ENCODE assay signal across 24 cellular contexts in genomic region chr10:95840681-95841080, GRCh38.
DNase-seq lines count a peak whose midpoint lies in the region; ATAC-seq and TF ChIP-seq lines count a peak whose summit lies in the region.
"Had no signal": no experiment of that assay in that cellular context is flagged by ENCODE, and none has a peak within 500 bp of the region (broad histone marks: within the 10 kb centered on the region; RNA-seq: fewer than 3 reads in every experiment).

No MANE protein-coding gene starts in this region.

- H3K79me2 ChIP-seq in OCI-LY3 (ENCODE audit: low read length), result peaks cover 13% of the 10 kb centered on the region

- no peak for ATAC-seq in GM19328 (IDR thresholded peaks at IDR 0.05; ENCODE audit: unreplicated experiment)
- no peak for ATAC-seq in GM21423 (IDR thresholded peaks at IDR 0.05; ENCODE audit: unreplicated experiment)
- ATAC-seq: left ventricle myocardium superior, pancreas had no signal

- no peaks in the 10 kb centered on the region for H3K36me3 ChIP-seq in BLaER1 treated with 17β-estradiol and CSF1 and Interleukin-3, amounts not matched to agents 10 nM and 100 nM
- peaks cover 22% of the 10 kb centered on the region for H3K36me3 ChIP-seq in OCI-LY3 (replicated peaks; ENCODE audit: low read depth, low read length)
- H3K36me3 ChIP-seq: MG63, pancreas had no signal

- H3K9me3 ChIP-seq in BLaER1 treated with 17β-estradiol and CSF1 and Interleukin-3, amounts not matched to agents 10 nM and 100 nM (replicated peaks in 1 of 11), result peaks cover 0 to 1% (median 0%) of the 10 kb centered on the region in 11 experiments; a peak in 1 of 22 replicates
- H3K9me3 ChIP-seq in OCI-LY3 (ENCODE audit: insufficient read depth, low read length), result no peaks in the 10 kb centered on the region
- H3K9me3 ChIP-seq: MG63, pancreas had no signal

- no peaks in the 10 kb centered on the region for H3K27me3 ChIP-seq in BLaER1 treated with 17β-estradiol and CSF1 and Interleukin-3, amounts not matched to agents 10 nM and 100 nM
- H3K27me3 ChIP-seq in OCI-LY3 (ENCODE audit: low read depth, low read length), result no peaks in the 10 kb centered on the region
- H3K27me3 ChIP-seq: MG63, pancreas had no signal

- peak overlapping the region in 2 of 11 experiments; percentile 71 to 75; a peak in 5 of 22 replicates for H3K27ac ChIP-seq in BLaER1 treated with 17β-estradiol and CSF1 and Interleukin-3, amounts not matched to agents 10 nM and 100 nM
- H3K27ac ChIP-seq in OCI-LY3 (ENCODE audit: low read length) (no peak overlapping the region; the same call in 1 of the 2 replicates), skin epidermis (peak overlapping the region in 17 of 21 experiments; percentile 6 to 81 (median 57))
- H3K27ac ChIP-seq: PC-9 had no signal

- peak overlapping the region; percentile 96 for H3K27ac Mint-ChIP-seq in endothelial cell (ENCODE audit: unreplicated experiment)

- H3K4me2 ChIP-seq in BLaER1 treated with 17β-estradiol and CSF1 and Interleukin-3, amounts not matched to agents 10 nM and 100 nM, result peak overlapping the region in 6 of 11 experiments; percentile 52 to 78 (median 60); a peak in 9 of 22 replicates
- H3K4me2 ChIP-seq in OCI-LY3 (ENCODE audit: low read length), result no peak overlapping the region
- H3K4me2 ChIP-seq: PC-9 had no signal

- H3K36me3 Mint-ChIP-seq in endothelial cell (ENCODE audit: low read depth, unreplicated experiment), result peaks cover 18% of the 10 kb centered on the region
- H3K36me3 Mint-ChIP-seq: CD8-positive, alpha-beta memory T cell had no signal

- H3K4me3 ChIP-seq in BLaER1 treated with 17β-estradiol and CSF1 and Interleukin-3, amounts not matched to agents 10 nM and 100 nM, result no peak overlapping the region
- H3K4me3 ChIP-seq in OCI-LY3 (ENCODE audit: low read length) (no peak overlapping the region), skin epidermis (no peak overlapping the region)
- H3K4me3 ChIP-seq: MG63, pancreas, PC-9 had no signal

- H3K4me1 Mint-ChIP-seq in endothelial cell (ENCODE audit: unreplicated experiment), result peaks cover 51% of the 10 kb centered on the region
- H3K4me1 Mint-ChIP-seq: central memory CD8-positive, alpha-beta T cell had no signal

- no peaks in the 10 kb centered on the region for H3K9me3 Mint-ChIP-seq in endothelial cell (ENCODE audit: unreplicated experiment)
- H3K9me3 Mint-ChIP-seq: CD8-positive, alpha-beta memory T cell; central memory CD8-positive, alpha-beta T cell had no signal

- DNase-seq in endothelial cell (ENCODE audit: low spot score), result no peak
- no peak for DNase-seq in SW480 (ENCODE audit: low spot score)
- DNase-seq in stimulated activated CD4-positive, alpha-beta T cell treated with anti-CD3 and anti-CD28 coated beads, Interleukin-4, amount 100 ng/mL, for 24 hours, result no peak
- DNase-seq: activated CD4-positive, CD25-positive, alpha-beta regulatory T cell treated with anti-CD3 and anti-CD28 coated beads, Interleukin-2, amount 50 U/mL, for 72 hours; activated CD8-positive, alpha-beta memory T cell treated with anti-CD3 and anti-CD28 coated beads, Interleukin-2, amount 50 U/mL, for 48 hours; activated gamma-delta T cell treated with Interleukin-2 at 50 U/mL for 16 hours; amygdala; CD8-positive, alpha-beta memory T cell; effector CD8-positive, alpha-beta T cell; IMR-90; left ventricle myocardium superior; MG63; NCI-H1436 treated with DMSO at 0.1 percent for 48 hours; NCI-H774; pancreas; PC-9; stimulated activated CD4-positive, alpha-beta T cell treated with anti-CD3 and anti-CD28 coated beads, Interleukin-4, amount 100 ng/mL, for 1 hour; T-helper 9 cell had no signal

- H3K4me1 ChIP-seq in BLaER1 treated with 17β-estradiol and CSF1 and Interleukin-3, amounts not matched to agents 10 nM and 100 nM, result peaks cover 17 to 70% (median 34%) of the 10 kb centered on the region in 10 experiments
- peaks cover 76% of the 10 kb centered on the region for H3K4me1 ChIP-seq in OCI-LY3 (ENCODE audit: low read length)

- H3K9ac ChIP-seq in BLaER1 treated with 17β-estradiol and CSF1 and Interleukin-3, amounts not matched to agents 10 nM and 100 nM, result no peak overlapping the region
- H3K9ac ChIP-seq in OCI-LY3 (ENCODE audit: low read length), result 0 out of 2 replicates have a peak overlapping the region, but pooled peaks have one; percentile 35

- no peak overlapping the region for H3K4me3 Mint-ChIP-seq in endothelial cell (ENCODE audit: unreplicated experiment)
- H3K4me3 Mint-ChIP-seq: CD8-positive, alpha-beta memory T cell; central memory CD8-positive, alpha-beta T cell had no signal

- no peaks in the 10 kb centered on the region for H4K20me1 ChIP-seq in BLaER1 treated with 17β-estradiol and CSF1 and Interleukin-3, amounts not matched to agents 10 nM and 100 nM
- no peaks in the 10 kb centered on the region for H4K20me1 ChIP-seq in OCI-LY3 (ENCODE audit: insufficient read depth, low read length)

- TF ChIP-seq CTCF in OCI-LY3 (IDR thresholded peaks at IDR 0.05; ENCODE audit: low read depth, low read length), result no peak
- TF ChIP-seq CTCF in endothelial cell (IDR thresholded peaks at IDR 0.05; ENCODE audit: unreplicated experiment), result no peak

- no peak overlapping the region for H2AFZ ChIP-seq in OCI-LY3 (ENCODE audit: low read depth, low read length)
- H2AFZ ChIP-seq: PC-9 had no signal

- peaks cover 6% of the 10 kb centered on the region for H3K27me3 Mint-ChIP-seq in endothelial cell (ENCODE audit: unreplicated experiment)
